In genomic region chr7:12410523-12410922, GRCh38 we compare ENCODE assay signal across 34 cellular contexts.
"Had no signal": no experiment of that assay in that cellular context is flagged by ENCODE, and none has a peak within 500 bp of the region (broad histone marks: within the 10 kb centered on the region; RNA-seq: fewer than 3 reads in every experiment).

No MANE protein-coding gene starts in this region.

- H3K9me3 ChIP-seq: MG63 had no signal

- H3K27ac ChIP-seq: KMS-11 had no signal

- H3K4me3 ChIP-seq: MG63 had no signal

- DNase-seq: Karpas-422, Kasumi-1, MG63, MM.1S, MV-4-11, NCI-H1048, NCI-H1092, NCI-H1092 treated with DMSO at 0.1 percent for 48 hours, NCI-H1105, NCI-H1105 treated with DMSO at 0.1 percent for 48 hours, NCI-H1417, NCI-H1417 treated with DMSO at 0.1 percent for 48 hours, NCI-H1436, NCI-H1436 treated with DMSO at 0.1 percent for 48 hours, NCI-H146, NCI-H1694, NCI-H1694 treated with DMSO at 0.1 percent for 48 hours, NCI-H187, NCI-H187 treated with DMSO at 0.1 percent for 48 hours, NCI-H1930, NCI-H2029, NCI-H2029 treated with DMSO at 0.1 percent for 48 hours, NCI-H2081, NCI-H2081 treated with DMSO at 0.1 percent for 48 hours, NCI-H2107, NCI-H2171, NCI-H2171 treated with DMSO at 0.1 percent for 48 hours, NCI-H2227 treated with DMSO at 0.1 percent for 48 hours, NCI-H226, NCI-H345, NCI-H446, NCI-H446 treated with DMSO at 0.1 percent for 48 hours, NCI-H510A had no signal

- H3K4me2 ChIP-seq: KMS-11 had no signal
